1 cellular context compared by ENCODE assay signal in genomic region chr4:121070696-121071639, GRCh38.
TF ChIP-seq lines count a peak whose summit lies in the region.

No MANE protein-coding gene starts in this region.

TF ChIP-seq in IMR-90, 13 proteins besides CTCF, POLR2A, EP300 and RAD21:
- TF ChIP-seq SMC3 (IDR thresholded peaks at IDR 0.05; ENCODE audit: low read depth, low read length), result no peak
- no peak for TF ChIP-seq RFX5 (IDR thresholded peaks at IDR 0.05; ENCODE audit: low read depth, low read length)
- TF ChIP-seq MAFK (IDR thresholded peaks at IDR 0.05; ENCODE audit: low read depth, low read length), result no peak
- TF ChIP-seq ELK1 (IDR thresholded peaks at IDR 0.05; ENCODE audit: borderline replicate concordance, low read depth, low read length), result no peak
- TF ChIP-seq MXI1 (IDR thresholded peaks at IDR 0.05; ENCODE audit: borderline replicate concordance, low read depth, low read length), result no peak
- TF ChIP-seq RCOR1 (IDR thresholded peaks at IDR 0.05; ENCODE audit: insufficient replicate concordance, low read length), result no peak
- no peak for TF ChIP-seq FOS (IDR thresholded peaks at IDR 0.05; ENCODE audit: low read depth, low read length)
- no peak for TF ChIP-seq MAZ (IDR thresholded peaks at IDR 0.05; ENCODE audit: borderline replicate concordance, low read depth, low read length)
- TF ChIP-seq BHLHE40 (IDR thresholded peaks at IDR 0.05; ENCODE audit: low read depth, low read length), result no peak
- TF ChIP-seq CHD1 (IDR thresholded peaks at IDR 0.05; ENCODE audit: low read depth, low read length), result no peak
- no peak for TF ChIP-seq USF2 (IDR thresholded peaks at IDR 0.05; ENCODE audit: low read depth, low read length)
- no peak for TF ChIP-seq CEBPB (IDR thresholded peaks at IDR 0.05; ENCODE audit: low read depth, low read length)
- no peak for TF ChIP-seq NFE2L2 (IDR thresholded peaks at IDR 0.05; ENCODE audit: low read depth, low read length)
TF ChIP-seq in IMR-90: peak in this region for 0.
